2 cellular contexts compared by ENCODE assay signal in the genomic region with DNA sequence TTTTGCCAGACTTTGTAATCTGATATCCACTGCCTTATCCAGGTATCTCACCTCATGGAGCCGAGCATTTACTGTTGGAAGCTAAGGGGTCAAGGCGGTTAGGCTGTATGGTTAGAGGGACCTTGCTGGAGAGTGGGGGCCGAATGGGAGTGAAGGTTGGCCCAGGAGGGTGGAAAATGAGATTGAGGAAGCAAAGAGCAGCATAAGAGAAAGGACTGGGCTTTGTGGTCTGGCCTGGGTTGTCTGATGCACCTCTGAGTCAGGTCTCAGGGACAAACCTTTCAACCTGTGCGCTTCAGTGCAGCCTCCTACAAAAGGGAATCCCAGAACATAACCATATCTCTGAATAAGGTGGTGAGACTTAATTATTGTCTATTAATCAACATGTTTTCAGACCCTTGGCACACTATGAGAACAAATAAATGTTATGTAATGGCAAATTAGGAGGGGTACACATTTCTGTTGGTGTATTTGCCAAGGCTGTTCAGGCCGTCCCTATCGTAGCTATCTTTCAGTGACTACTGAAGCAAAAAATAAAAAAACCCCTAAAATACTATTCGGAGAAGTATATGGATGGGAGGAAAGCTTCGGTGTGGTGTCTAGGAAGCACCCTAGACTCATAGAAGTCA.
A peak's percentile ranks its signal among the peaks of the same experiment; 100 is the strongest.
TF ChIP-seq lines count a peak whose summit lies in the region.

No MANE protein-coding gene starts in this region.

TF ChIP-seq in HEK293, 187 proteins besides CTCF, POLR2A, EP300 and RAD21:
- TF ChIP-seq ZBTB48 (tag by site-specific recombination; IDR thresholded peaks at IDR 0.05) (0 out of 2 replicates have a peak, but pooled peaks have one; percentile 40), SCRT2 (tag by site-specific recombination; IDR thresholded peaks at IDR 0.05) (peak; percentile 38; the same call in 1 of the 2 replicates), ZNF530 (tag by site-specific recombination; IDR thresholded peaks at IDR 0.05; ENCODE audit: low read depth) (no peak)
- TF ChIP-seq, protein P1, sequence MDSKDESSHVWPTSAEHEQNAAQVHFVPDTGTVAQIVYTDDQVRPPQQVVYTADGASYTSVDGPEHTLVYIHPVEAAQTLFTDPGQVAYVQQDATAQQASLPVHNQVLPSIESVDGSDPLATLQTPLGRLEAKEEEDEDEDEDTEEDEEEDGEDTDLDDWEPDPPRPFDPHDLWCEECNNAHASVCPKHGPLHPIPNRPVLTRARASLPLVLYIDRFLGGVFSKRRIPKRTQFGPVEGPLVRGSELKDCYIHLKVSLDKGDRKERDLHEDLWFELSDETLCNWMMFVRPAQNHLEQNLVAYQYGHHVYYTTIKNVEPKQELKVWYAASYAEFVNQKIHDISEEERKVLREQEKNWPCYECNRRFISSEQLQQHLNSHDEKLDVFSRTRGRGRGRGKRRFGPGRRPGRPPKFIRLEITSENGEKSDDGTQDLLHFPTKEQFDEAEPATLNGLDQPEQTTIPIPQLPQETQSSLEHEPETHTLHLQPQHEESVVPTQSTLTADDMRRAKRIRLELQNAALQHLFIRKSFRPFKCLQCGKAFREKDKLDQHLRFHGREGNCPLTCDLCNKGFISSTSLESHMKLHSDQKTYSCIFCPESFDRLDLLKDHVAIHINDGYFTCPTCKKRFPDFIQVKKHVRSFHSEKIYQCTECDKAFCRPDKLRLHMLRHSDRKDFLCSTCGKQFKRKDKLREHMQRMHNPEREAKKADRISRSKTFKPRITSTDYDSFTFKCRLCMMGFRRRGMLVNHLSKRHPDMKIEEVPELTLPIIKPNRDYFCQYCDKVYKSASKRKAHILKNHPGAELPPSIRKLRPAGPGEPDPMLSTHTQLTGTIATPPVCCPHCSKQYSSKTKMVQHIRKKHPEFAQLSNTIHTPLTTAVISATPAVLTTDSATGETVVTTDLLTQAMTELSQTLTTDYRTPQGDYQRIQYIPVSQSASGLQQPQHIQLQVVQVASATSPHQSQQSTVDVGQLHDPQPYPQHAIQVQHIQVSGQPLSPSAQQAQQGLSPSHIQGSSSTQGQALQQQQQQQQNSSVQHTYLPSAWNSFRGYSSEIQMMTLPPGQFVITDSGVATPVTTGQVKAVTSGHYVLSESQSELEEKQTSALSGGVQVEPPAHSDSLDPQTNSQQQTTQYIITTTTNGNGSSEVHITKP (tag by site-specific recombination; IDR thresholded peaks at IDR 0.05): peak; percentile 32
TF ChIP-seq in HEK293: peak in this region for 3.

TF ChIP-seq in K562, 482 proteins besides CTCF, POLR2A, EP300 and RAD21:
- TF ChIP-seq CBX2 (IDR thresholded peaks at IDR 0.05; ENCODE audit: insufficient read depth, low read length, poor library complexity, severe bottlenecking): peak; percentile 35
- no peak for TF ChIP-seq KDM4B (IDR thresholded peaks at IDR 0.05; ENCODE audit: borderline replicate concordance in 2 of 2, low read depth in 1 of 2)
- TF ChIP-seq ZNF347 (CRISPR knock-in tag; IDR thresholded peaks at IDR 0.05; ENCODE audit: low read depth): no peak
- TF ChIP-seq CEBPB (tag; IDR thresholded peaks at IDR 0.05): peak; percentile 65
- TF ChIP-seq ETV5 (CRISPR knock-in tag; IDR thresholded peaks at IDR 0.05; ENCODE audit: low read depth): no peak
- no peak for TF ChIP-seq CEBPG (CRISPR knock-in tag; IDR thresholded peaks at IDR 0.05)
- TF ChIP-seq CEBPG (tag; conservative IDR thresholded peaks at IDR 0.05 in 1 of 2, IDR thresholded peaks at IDR 0.05 in 1 of 2): peak in 1 of 2 experiments; percentile 65; a peak in 2 of 4 replicates
